In genomic region chr6:100665041-100665380, GRCh38 we compare ENCODE assay signal across 1 cellular context.
TF ChIP-seq lines count a peak whose summit lies in the region.

No MANE protein-coding gene starts in this region.

TF ChIP-seq in WTC11, 78 proteins besides CTCF, POLR2A, EP300 and RAD21 (continued from another document):
- TF ChIP-seq ZMAT4 (CRISPR knock-in tag; IDR thresholded peaks at IDR 0.05), result no peak
- no peak for TF ChIP-seq PREB (CRISPR knock-in tag; IDR thresholded peaks at IDR 0.05; ENCODE audit: borderline replicate concordance)
- no peak for TF ChIP-seq NR2C2 (CRISPR knock-in tag; IDR thresholded peaks at IDR 0.05)
- TF ChIP-seq FOXP1 (CRISPR knock-in tag; IDR thresholded peaks at IDR 0.05; ENCODE audit: borderline replicate concordance), result no peak
- no peak for TF ChIP-seq ZNF263 (CRISPR knock-in tag; IDR thresholded peaks at IDR 0.05; ENCODE audit: low read depth)
- no peak for TF ChIP-seq RORB (CRISPR knock-in tag; IDR thresholded peaks at IDR 0.05)
- TF ChIP-seq OVOL2 (CRISPR knock-in tag; IDR thresholded peaks at IDR 0.05; ENCODE audit: borderline replicate concordance), result no peak
- TF ChIP-seq NFE2L1 (CRISPR knock-in tag; IDR thresholded peaks at IDR 0.05), result no peak
- no peak for TF ChIP-seq SOX15 (CRISPR knock-in tag; IDR thresholded peaks at IDR 0.05)
- TF ChIP-seq USF1 (CRISPR knock-in tag; IDR thresholded peaks at IDR 0.05), result no peak
- no peak for TF ChIP-seq IRF2 (CRISPR knock-in tag; IDR thresholded peaks at IDR 0.05; ENCODE audit: borderline replicate concordance, low read depth)
